7 cellular contexts compared by ENCODE assay signal in the genomic region with DNA sequence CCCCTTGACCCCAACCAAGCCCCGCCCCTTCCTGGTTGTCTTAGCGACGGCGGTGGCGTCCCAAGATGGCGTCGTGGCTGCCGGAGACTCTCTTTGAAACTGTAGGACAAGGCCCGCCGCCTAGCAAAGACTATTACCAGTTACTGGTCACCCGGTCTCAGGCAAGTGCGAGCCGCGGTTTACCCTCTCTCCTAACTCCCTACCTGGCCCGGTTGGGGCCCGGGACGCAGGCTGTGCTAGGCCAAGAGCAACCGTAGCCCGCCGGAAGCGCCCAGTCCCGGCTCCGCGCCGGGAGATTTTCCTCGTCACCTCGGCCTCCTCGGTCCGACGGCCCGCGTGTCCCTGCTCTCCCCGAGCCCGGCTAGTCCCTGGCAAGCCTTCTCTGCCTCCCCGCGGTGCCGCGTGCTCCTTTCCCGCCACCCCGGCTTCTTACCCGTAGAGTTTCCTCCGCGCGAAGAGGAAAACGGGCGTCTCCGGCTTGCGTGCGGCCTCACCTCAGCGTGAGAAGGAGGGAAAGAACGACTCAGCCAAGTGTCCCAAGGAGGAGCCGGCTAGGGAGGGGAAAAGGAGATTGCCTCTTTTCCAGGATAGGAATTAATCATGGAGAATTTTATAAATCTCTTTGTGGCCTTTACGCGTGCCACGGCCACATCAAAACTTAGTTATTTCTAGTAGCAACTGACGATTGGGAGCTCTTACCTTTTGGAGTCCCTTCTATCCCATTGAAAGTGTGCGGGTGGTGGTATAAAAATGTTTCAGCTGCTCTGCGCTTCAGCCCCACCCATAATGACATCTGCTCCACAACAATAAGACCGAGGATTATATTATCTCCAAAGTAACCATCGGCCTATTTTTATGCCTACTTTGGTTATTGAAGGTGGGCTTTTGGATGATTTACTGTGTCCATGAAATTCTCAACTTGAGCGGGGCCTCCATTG. TPM values are rescaled to one million over a fixed set of nuclear protein-coding genes. Genes with fewer than 3 reads are reported as not detected.
A peak's percentile ranks its signal among the peaks of the same experiment; 100 is the strongest.
DNase-seq lines count a peak whose midpoint lies in the region; ATAC-seq, FAIRE-seq and TF ChIP-seq lines count a peak whose summit lies in the region.

A gene with protein sequence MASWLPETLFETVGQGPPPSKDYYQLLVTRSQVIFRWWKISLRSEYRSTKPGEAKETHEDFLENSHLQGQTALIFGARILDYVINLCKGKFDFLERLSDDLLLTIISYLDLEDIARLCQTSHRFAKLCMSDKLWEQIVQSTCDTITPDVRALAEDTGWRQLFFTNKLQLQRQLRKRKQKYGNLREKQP (plus strand): TSS at position 55 of the 938 bp plus-strand sequence. CDS start 11 bp downstream, at position 66.

- in situ Hi-C loops in GM13977 (cut with MboI; ENCODE audit: low pct_unique_long_range_greater_than_20kb, low sequenced_read_pairs, unreplicated experiment) = no loop called here
- in situ Hi-C loops in K562 (cut with MboI) = no loop called here

- H3K79me2 ChIP-seq in K562 (ENCODE audit: control insufficient read depth, insufficient read depth, low read length) = peaks cover 39% of the 10 kb centered on the region

- H3K9me3 ChIP-seq in K562 (replicated peaks; ENCODE audit: control insufficient read depth, insufficient read depth, low read depth, low read length) = no peaks in the 10 kb centered on the region

- peak within 1 kb of the TSS; percentile 96 for H2AFZ ChIP-seq in K562 (ENCODE audit: low read depth, low read length)

- no peaks in the 10 kb centered on the region for H3K9me1 ChIP-seq in K562 (ENCODE audit: control insufficient read depth, insufficient read depth, low read length)

- H3K4me3 Mint-ChIP-seq in T-cell = peak within 1 kb of the TSS; percentile 97 to 99 (median 98)

- peaks cover 13% of the 10 kb centered on the region; the same call in 2 of the 3 replicates for H3K36me3 ChIP-seq in K562 (ENCODE audit: control insufficient read depth, insufficient read depth, low read length)

- TF ChIP-seq POLR2A in K562 (conservative IDR thresholded peaks at IDR 0.05) = peak; percentile 26; the same call in 1 of the 2 replicates

- TF ChIP-seq CTCF in GM13977 (IDR thresholded peaks at IDR 0.05; ENCODE audit: extremely low read depth, insufficient read depth, missing control alignments) (no peak), K562 (IDR thresholded peaks at IDR 0.05 in 2 of 3, conservative IDR thresholded peaks at IDR 0.05 in 1 of 3; ENCODE audit: insufficient read depth in 2 of 3, low read depth in 1 of 3, low read length in 3 of 3) (no peak)

- CTCF ChIA-PET in T-cell (lab: Charles Lee) (interaction anchor here in 1 of 2 donors (0.8 to 1.0 kb wide), 5 partner anchors 12 to 145 kb away, joined by 3 to 7 read pairs (median 4); no protein-coding TSS in a partner anchor), K562 (lab: Yijun Ruan, JAX; ENCODE audit: low intra/inter-chr PET ratio) (no interaction called here)

- no peaks in the 10 kb centered on the region for H3K9me3 Mint-ChIP-seq in T-cell

- TSS peak; percentile 59 for BruUV-seq in K562 (replicated peaks; lab: Mats Ljungman, UMichigan)

- H3K27ac Mint-ChIP-seq in T-cell = peak within 1 kb of the TSS; percentile 99 to 100

- H3K36me3 Mint-ChIP-seq in T-cell = peaks cover 3% of the 10 kb centered on the region

- peak; percentile 88 for DNase-seq in GM13977 (ENCODE audit: low spot score)
- DNase-seq in NCI-H1092 (lab: John Stamatoyannopoulos, UW) = peak; percentile 80
- DNase-seq in T-cell = peak in 22 of 34 experiments; percentile 5 to 88 (median 84)
- peak; percentile 40 to 85 (median 48) for DNase-seq in K562 (ENCODE audit: extremely low read depth in 1 of 4, low spot score in 3 of 4)
- DNase-seq in inferior parietal cortex (ENCODE audit: extremely low spot score) = peak; percentile 20
- peak; percentile 67 to 88 (median 86) for DNase-seq in stimulated activated CD4-positive, alpha-beta T cell treated with anti-CD3 and anti-CD28 coated beads, Interleukin-12 subunit alpha, Interleukin-12 subunit beta, amount 100 ng/mL, for 48 hours (ENCODE audit: low read depth in 2 of 3, low spot score in 1 of 3)

- H3K27me3 ChIP-seq in K562 (ENCODE audit: control insufficient read depth in 2 of 2, insufficient read depth in 2 of 2, low read length in 2 of 2) = no peaks in the 10 kb centered on the region

- peaks cover 0 to 9% of the 10 kb centered on the region in 2 experiments; a peak in 2 of 5 replicates for H3K4me1 ChIP-seq in K562 (replicated peaks in 1 of 2; ENCODE audit: control insufficient read depth in 2 of 2, insufficient read depth in 2 of 2, low read length in 2 of 2)

- WGBS in K562 (ENCODE audit: insufficient coverage, low coverage, missing lambda C conversion rate) = 1% methylated on average over 38 of the region's 61 CpGs

- H3K4me3 ChIP-seq in K562 = peak within 1 kb of the TSS; percentile 90

- H3K27ac ChIP-seq in K562 (ENCODE audit: extremely low read depth, low read depth, low read length) = peak within 1 kb of the TSS; percentile 90

- no peak for TF ChIP-seq EP300 in K562 (IDR thresholded peaks at IDR 0.05; ENCODE audit: low read length)

- FAIRE-seq in K562 (lab: Jason Lieb, UNC) = peak; percentile 37

- no peak for TF ChIP-seq RAD21 in K562 (CRISPR knock-in tag; conservative IDR thresholded peaks at IDR 0.05 in 1 of 2, IDR thresholded peaks at IDR 0.05 in 1 of 2)

- POLR2A ChIA-PET in T-cell (lab: Charles Lee) (interaction anchor here (0.6 kb wide), 2 partner anchors 52 to 1541 kb away, joined by 4 read pairs; no protein-coding TSS in a partner anchor), K562 (lab: Yijun Ruan, JAX) (interaction anchor here (0.7 kb wide), 1 partner anchor 18 kb away, joined by 3 read pairs; no protein-coding TSS in a partner anchor)

- peak; percentile 67 for ATAC-seq in HG02610 (IDR thresholded peaks at IDR 0.05; ENCODE audit: unreplicated experiment)
- peak; percentile 68 to 75 (median 70) for ATAC-seq in T-cell (replicated peaks in 1 of 4)
- peak; percentile 75 for ATAC-seq in K562

- intact Hi-C loops in K562 (cut with micrococcal nuclease) = loop anchor here (5.0 kb wide), 2 partner anchors 50 to 70 kb away; no protein-coding TSS in a partner anchor

- no peaks in the 10 kb centered on the region for H3K27me3 Mint-ChIP-seq in T-cell

- peak within 1 kb of the TSS; percentile 83 to 96 for H3K9ac ChIP-seq in K562 (ENCODE audit: insufficient read depth in 1 of 2, low read depth in 2 of 2, low read length in 2 of 2)

- peaks cover 49 to 55% (median 50%) of the 10 kb centered on the region in 3 donors for H3K4me1 Mint-ChIP-seq in T-cell

- H3K4me2 ChIP-seq in K562 (ENCODE audit: insufficient read depth, low read length) = peak within 1 kb of the TSS; percentile 87

- no peaks in the 10 kb centered on the region for H4K20me1 ChIP-seq in K562 (replicated peaks; ENCODE audit: control insufficient read depth, insufficient read depth, low read length)

TF ChIP-seq in K562, 482 proteins besides CTCF, POLR2A, EP300 and RAD21 (continues in another document):
- TF ChIP-seq PCBP1 (IDR thresholded peaks at IDR 0.05; ENCODE audit: low read depth, low read length, poor library complexity, severe bottlenecking) (no peak), SIX5 (IDR thresholded peaks at IDR 0.05; ENCODE audit: borderline replicate concordance in 1 of 2, insufficient read depth in 1 of 2, low read depth in 1 of 2, low read length in 2 of 2) (no peak), SRSF7 (optimal IDR thresholded peaks at IDR 0.05; ENCODE audit: low read depth, low read length) (no peak), SMARCA4 (IDR thresholded peaks at IDR 0.05) (no peak), TCF3 (CRISPR knock-in tag; IDR thresholded peaks at IDR 0.05) (no peak), PHF20 (IDR thresholded peaks at IDR 0.05; ENCODE audit: partially characterized antibody) (peak; percentile 63), PCBP2 (IDR thresholded peaks at IDR 0.05; ENCODE audit: low read depth, low read length, poor library complexity, severe bottlenecking) (no peak), CREB1 (IDR thresholded peaks at IDR 0.05) (no peak), CREB1 (CRISPR knock-in tag; IDR thresholded peaks at IDR 0.05) (no peak)
- TF ChIP-seq, protein P1, sequence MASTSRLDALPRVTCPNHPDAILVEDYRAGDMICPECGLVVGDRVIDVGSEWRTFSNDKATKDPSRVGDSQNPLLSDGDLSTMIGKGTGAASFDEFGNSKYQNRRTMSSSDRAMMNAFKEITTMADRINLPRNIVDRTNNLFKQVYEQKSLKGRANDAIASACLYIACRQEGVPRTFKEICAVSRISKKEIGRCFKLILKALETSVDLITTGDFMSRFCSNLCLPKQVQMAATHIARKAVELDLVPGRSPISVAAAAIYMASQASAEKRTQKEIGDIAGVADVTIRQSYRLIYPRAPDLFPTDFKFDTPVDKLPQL (IDR thresholded peaks at IDR 0.05; ENCODE audit: extremely low read depth, insufficient read length) = no peak

RNA-seq across cellular contexts. Expression of the gene that starts here (rescaled TPM):
- total RNA-seq in T-cell = 1 to 10 TPM in 3 of 5 donors, under 1 TPM in 2; 0.62 to 1.6 (median 1.1) TPM
- 0.30 and 0.70 TPM in 2 replicates for total RNA-seq in K562 (2011; cell fraction: chromatin; rRNA removed; ENCODE audit: low replicate concordance)
- total RNA-seq in K562 (2011; cell fraction: nucleolus; rRNA removed) = 0.53 and 0.67 TPM in 2 replicates
- total RNA-seq in K562 (2011; cell fraction: nucleoplasm; rRNA removed) = 0.44 and 0.99 TPM in 2 replicates
- 0.29 and 0.54 TPM in 2 replicates for total RNA-seq in K562 (2014; rRNA removed)
- 0.64 and 0.80 TPM in 2 replicates for total RNA-seq in K562 (2014; rRNA removed; fragmentation: Illumina TruSeq; extraction: Trizol)
- total RNA-seq in K562 (2015; rRNA removed; fragmentation: Illumina TruSeq; extraction: Trizol) = 0.43 and 0.49 TPM in 2 replicates
- 0.29 and 0.47 TPM in 2 replicates for total RNA-seq in K562 (2021)
- polyA plus RNA-seq in K562 (2011; rRNA removed) = 0.91 and 1.3 TPM in 2 replicates
- polyA plus RNA-seq in K562 (2011; cell fraction: cytosol; rRNA removed) = 0.33 and 1.1 TPM in 2 replicates
- 0.26 and 0.52 TPM in 2 replicates for polyA plus RNA-seq in K562 (2011; cell fraction: nucleus; rRNA removed)
- 0.11 and 0.17 TPM in 2 replicates for polyA plus RNA-seq in K562 (2012)
- 0.48 and 0.58 TPM in 2 replicates for polyA plus RNA-seq in K562 (2014; fragmentation: Illumina TruSeq; extraction: Trizol)
- under 1 TPM; 0.73 to 0.85 TPM for polyA plus RNA-seq in K562 (2014; fragmentation: Nextera tagmentation; extraction: Ambion mirVana)
- polyA plus RNA-seq in K562 (2014; rRNA removed) = 0.22 and 0.40 TPM in 2 replicates
- 1.2 TPM in 2 replicates for polyA minus RNA-seq in K562 (2011; rRNA and poly(A)+ RNA removed)
- polyA minus RNA-seq in K562 (2011; cell fraction: cytosol; rRNA and poly(A)+ RNA removed) = not detected in 2 replicates
- 0.13 and 0.78 TPM in 2 replicates for polyA minus RNA-seq in K562 (2011; cell fraction: nucleus; rRNA and poly(A)+ RNA removed)

Comparison
In these comparisons a context has a peak if more than half of its experiments do, and no peak if none do; other contexts are left out.
1. Peak in every context shown above with its lines: DNase-seq, ATAC-seq, H3K4me3 ChIP-seq and H3K27ac ChIP-seq.
2. DNase-seq: peak in every context shown above with its lines; median percentile 88 in GM13977; 86 in stimulated activated CD4-positive, alpha-beta T cell treated with anti-CD3 and anti-CD28 coated beads, Interleukin-12 subunit alpha, Interleukin-12 subunit beta, amount 100 ng/mL, for 48 hours; 84 in T-cell; 80 in NCI-H1092; 48 in K562; 20 in inferior parietal cortex.